In genomic region chr15:88419830-88420229, GRCh38 we compare ENCODE assay signal across 21 cellular contexts. TPM values are rescaled to one million over a fixed set of nuclear protein-coding genes. Genes with fewer than 3 reads are reported as not detected.
DNase-seq lines count a peak whose midpoint lies in the region; ATAC-seq and TF ChIP-seq lines count a peak whose summit lies in the region.
"Had no signal": no experiment of that assay in that cellular context is flagged by ENCODE, and none has a peak within 500 bp of the region (broad histone marks: within the 10 kb centered on the region; RNA-seq: fewer than 3 reads in every experiment).

No MANE protein-coding gene starts in this region.

- H3K27me3 Mint-ChIP-seq in MCF 10A (ENCODE audit: insufficient read depth, unreplicated experiment) = no peaks in the 10 kb centered on the region
- H3K27me3 Mint-ChIP-seq in activated T-helper 17 cell treated with anti-CD3 and anti-CD28 coated beads, Interleukin-2, amount 50 U/mL, for 72 hours = peaks cover 50% of the 10 kb centered on the region
- peaks cover 19 to 20% of the 10 kb centered on the region in 2 donors for H3K27me3 Mint-ChIP-seq in stimulated activated naive B cell treated with anti-CD40 and anti-IgM and Interleukin-4, amounts not matched to agents 10 μg/mL and 1 μg/mL and 100 μg/mL, for 72 hours

- H3K9ac ChIP-seq in mammary epithelial cell (ENCODE audit: insufficient read depth, low read length) = no peak overlapping the region

- no peak overlapping the region for H3K27ac ChIP-seq in mammary epithelial cell (ENCODE audit: insufficient read depth, low read depth, low read length)
- H3K27ac ChIP-seq: heart left ventricle, prostate gland, vagina had no signal

- CTCF ChIA-PET in mammary epithelial cell (lab: Charles Lee; ENCODE audit: low non-redundant PET) = no interaction called here
- CTCF ChIA-PET in MCF 10A (lab: Yijun Ruan, JAX) = no interaction called here

- TF ChIP-seq CTCF in mammary epithelial cell (conservative IDR thresholded peaks at IDR 0.05 in 1 of 2, IDR thresholded peaks at IDR 0.05 in 1 of 2; ENCODE audit: extremely low read depth in 1 of 2, insufficient read depth in 1 of 2, low read depth in 1 of 2, low read length in 2 of 2) (no peak), MCF 10A (IDR thresholded peaks at IDR 0.05; ENCODE audit: unreplicated experiment) (no peak)

- no peak overlapping the region for H3K27ac Mint-ChIP-seq in MCF 10A (ENCODE audit: low read depth, unreplicated experiment)
- no peak overlapping the region for H3K27ac Mint-ChIP-seq in activated T-helper 17 cell treated with anti-CD3 and anti-CD28 coated beads, Interleukin-2, amount 50 U/mL, for 72 hours
- peak overlapping the region; percentile 37 for H3K27ac Mint-ChIP-seq in stimulated activated naive B cell treated with anti-CD40 and anti-IgM and Interleukin-4, amounts not matched to agents 10 μg/mL and 1 μg/mL and 100 μg/mL, for 72 hours
- H3K27ac Mint-ChIP-seq: activated CD4-positive, alpha-beta T cell treated with anti-CD3 and anti-CD28 coated beads, Interleukin-2, amount 10 ng/mL, durations not matched to agents 24 days and 14 days; GM23338 had no signal

- peaks cover 2% of the 10 kb centered on the region for H3K9me3 ChIP-seq in mammary epithelial cell (replicated peaks; ENCODE audit: insufficient read depth, low read length)
- H3K9me3 ChIP-seq: heart left ventricle, prostate gland, vagina had no signal

- H3K36me3 ChIP-seq in mammary epithelial cell (ENCODE audit: insufficient read depth, low read length) = no peaks in the 10 kb centered on the region
- H3K36me3 ChIP-seq: heart left ventricle, prostate gland, vagina had no signal

- no peak overlapping the region for H3K4me3 ChIP-seq in mammary epithelial cell (replicated peaks in 1 of 3; ENCODE audit: insufficient read depth in 1 of 3, low read depth in 2 of 3, low read length in 3 of 3)
- H3K4me3 ChIP-seq: GM23338, heart left ventricle, prostate gland, vagina had no signal

- BruUV-seq in mammary epithelial cell (replicated peaks; lab: Mats Ljungman, UMichigan) = no TSS peak
- no TSS peak for BruUV-seq in MCF 10A (replicated peaks; lab: Mats Ljungman, UMichigan)

- ATAC-seq in HG02938 (IDR thresholded peaks at IDR 0.05; ENCODE audit: unreplicated experiment) (peak; percentile 58), HG02763 (IDR thresholded peaks at IDR 0.05; ENCODE audit: unreplicated experiment) (no peak)
- ATAC-seq in activated T-helper 17 cell treated with anti-CD3 and anti-CD28 coated beads, Interleukin-2, amount 50 U/mL, for 72 hours (replicated peaks) = peak; percentile 98
- ATAC-seq in stimulated activated naive B cell treated with anti-CD40 and anti-IgM and Interleukin-4, amounts not matched to agents 10 μg/mL and 1 μg/mL and 100 μg/mL, for 72 hours (replicated peaks) = peak; percentile 56 to 88
- ATAC-seq: GM23338, heart left ventricle, HepG2, left colon, Panc1 had no signal

- 62% methylated on average over 3 of the region's 3 CpGs for WGBS in mammary epithelial cell (ENCODE audit: low coverage, missing lambda C conversion rate)

- intact Hi-C loops in mammary epithelial cell (cut with micrococcal nuclease) (no loop called here), MCF 10A (cut with micrococcal nuclease) (no loop called here)

- H3K4me1 Mint-ChIP-seq in MCF 10A (ENCODE audit: insufficient read depth, unreplicated experiment) = no peaks in the 10 kb centered on the region
- H3K4me1 Mint-ChIP-seq in activated T-helper 17 cell treated with anti-CD3 and anti-CD28 coated beads, Interleukin-2, amount 50 U/mL, for 72 hours = no peaks in the 10 kb centered on the region
- no peaks in the 10 kb centered on the region for H3K4me1 Mint-ChIP-seq in stimulated activated naive B cell treated with anti-CD40 and anti-IgM and Interleukin-4, amounts not matched to agents 10 μg/mL and 1 μg/mL and 100 μg/mL, for 72 hours
- H3K4me1 Mint-ChIP-seq: activated CD4-positive, alpha-beta T cell treated with anti-CD3 and anti-CD28 coated beads, Interleukin-2, amount 10 ng/mL, durations not matched to agents 24 days and 14 days; GM23338 had no signal

- no peaks in the 10 kb centered on the region for H3K36me3 Mint-ChIP-seq in MCF 10A (ENCODE audit: insufficient read depth, unreplicated experiment)
- H3K36me3 Mint-ChIP-seq in activated T-helper 17 cell treated with anti-CD3 and anti-CD28 coated beads, Interleukin-2, amount 50 U/mL, for 72 hours (ENCODE audit: low read depth) = no peaks in the 10 kb centered on the region
- no peaks in the 10 kb centered on the region for H3K36me3 Mint-ChIP-seq in stimulated activated naive B cell treated with anti-CD40 and anti-IgM and Interleukin-4, amounts not matched to agents 10 μg/mL and 1 μg/mL and 100 μg/mL, for 72 hours

- no peaks in the 10 kb centered on the region for H4K20me1 ChIP-seq in mammary epithelial cell (ENCODE audit: insufficient read depth, low read length)

- no peak overlapping the region for H2AFZ ChIP-seq in mammary epithelial cell (ENCODE audit: low read depth, low read length)
- H2AFZ ChIP-seq: GM23338 had no signal

- POLR2A ChIA-PET in MCF 10A (lab: Yijun Ruan, JAX) = no interaction called here

- no peaks in the 10 kb centered on the region for H3K79me2 ChIP-seq in mammary epithelial cell (ENCODE audit: insufficient read depth, low read length)

- no peaks in the 10 kb centered on the region for H3K4me1 ChIP-seq in mammary epithelial cell (ENCODE audit: insufficient read depth, low read length)
- H3K4me1 ChIP-seq: heart left ventricle, prostate gland, vagina had no signal

- in situ Hi-C loops in mammary epithelial cell (cut with MboI; ENCODE audit: low sequenced_read_pairs in 2 of 2) = no loop called here

- peak; percentile 40 for DNase-seq in mammary epithelial cell
- DNase-seq in MCF 10A (ENCODE audit: unreplicated experiment) = no peak
- no peak for DNase-seq in stimulated activated naive B cell treated with anti-CD40 and anti-IgM and Interleukin-4, amounts not matched to agents 10 μg/mL and 1 μg/mL and 100 μg/mL, for 72 hours
- DNase-seq in COLO668 (lab: John Stamatoyannopoulos, UW; ENCODE audit: unreplicated experiment) = no peak
- DNase-seq in RPMI8226 = no peak
- DNase-seq: activated CD4-positive, alpha-beta T cell treated with anti-CD3 and anti-CD28 coated beads, Interleukin-2, amount 10 ng/mL, durations not matched to agents 24 days and 14 days; activated effector memory CD4-positive, alpha-beta T cell treated with Interleukin-2 at 50 U/mL for 16 hours; central memory CD4-positive, alpha-beta T cell; heart left ventricle; left colon; NCI-H1105; NCI-H510A treated with DMSO at 0.1 percent for 48 hours; stimulated activated CD4-positive, alpha-beta T cell treated with anti-CD3 and anti-CD28 coated beads, Interleukin-1b, Interleukin-23, amount 100 ng/mL, for 48 hours had no signal

- dilution Hi-C loops in mammary epithelial cell (cut with HindIII; ENCODE audit: low sequenced_read_pairs) = no loop called here

- H3K27me3 ChIP-seq in mammary epithelial cell (ENCODE audit: insufficient read depth, low read length) = no peaks in the 10 kb centered on the region
- H3K27me3 ChIP-seq: vagina had no signal

- no peak overlapping the region for H3K4me3 Mint-ChIP-seq in MCF 10A (ENCODE audit: unreplicated experiment)
- no peak overlapping the region for H3K4me3 Mint-ChIP-seq in activated T-helper 17 cell treated with anti-CD3 and anti-CD28 coated beads, Interleukin-2, amount 50 U/mL, for 72 hours
- H3K4me3 Mint-ChIP-seq in stimulated activated naive B cell treated with anti-CD40 and anti-IgM and Interleukin-4, amounts not matched to agents 10 μg/mL and 1 μg/mL and 100 μg/mL, for 72 hours = no peak overlapping the region
- H3K4me3 Mint-ChIP-seq: activated CD4-positive, alpha-beta T cell treated with anti-CD3 and anti-CD28 coated beads, Interleukin-2, amount 10 ng/mL, durations not matched to agents 24 days and 14 days; GM23338 had no signal

- H3K9me3 Mint-ChIP-seq in MCF 10A (ENCODE audit: unreplicated experiment) = no peaks in the 10 kb centered on the region
- H3K9me3 Mint-ChIP-seq in activated T-helper 17 cell treated with anti-CD3 and anti-CD28 coated beads, Interleukin-2, amount 50 U/mL, for 72 hours = no peaks in the 10 kb centered on the region
- no peaks in the 10 kb centered on the region for H3K9me3 Mint-ChIP-seq in stimulated activated naive B cell treated with anti-CD40 and anti-IgM and Interleukin-4, amounts not matched to agents 10 μg/mL and 1 μg/mL and 100 μg/mL, for 72 hours
- H3K9me3 Mint-ChIP-seq: GM23338 had no signal

- no peak overlapping the region for H3K4me2 ChIP-seq in mammary epithelial cell (ENCODE audit: insufficient read depth, low read depth, low read length)
- H3K4me2 ChIP-seq: GM23338 had no signal

RNA-seq across cellular contexts. Expression of gene MRPL46, which starts 47.4 kb away (rescaled TPM):
- total RNA-seq in mammary epithelial cell (10 to 100 TPM; 10.8 to 21.6 TPM), MCF 10A (2022) (15.4 and 23.2 TPM in 2 replicates)
- 23.0 TPM for polyA plus RNA-seq in mammary epithelial cell
- 19.7 TPM for polyA minus RNA-seq in mammary epithelial cell
- total RNA-seq in activated T-helper 17 cell treated with anti-CD3 and anti-CD28 coated beads, Interleukin-2, amount 50 U/mL, for 72 hours = 10 to 100 TPM; 26.4 to 34.3 TPM

RNA-seq across cellular contexts. Expression of gene MRPS11, which starts 47.7 kb away (rescaled TPM):
- total RNA-seq in mammary epithelial cell (10 to 100 TPM; 21.2 to 60.2 TPM), MCF 10A (2022) (63.9 and 64.5 TPM in 2 replicates)
- polyA plus RNA-seq in mammary epithelial cell = 92.3 TPM
- polyA minus RNA-seq in mammary epithelial cell = 44.8 TPM
- total RNA-seq in activated T-helper 17 cell treated with anti-CD3 and anti-CD28 coated beads, Interleukin-2, amount 50 U/mL, for 72 hours = 10 to 100 TPM; 44.4 to 75.0 TPM
